Comparison of ENCODE assay signal across 8 cellular contexts in genomic region chr6:166956444-166957086, GRCh38. TPM values are rescaled to one million over a fixed set of nuclear protein-coding genes. Genes with fewer than 3 reads are reported as not detected.
DNase-seq lines count a peak whose midpoint lies in the region; ATAC-seq and TF ChIP-seq lines count a peak whose summit lies in the region.

Gene RNASET2, minus strand, starts transcription at chr6:166956550. Its CDS starts 368 bp downstream, at chr6:166956182.

- H3K27me3 Mint-ChIP-seq in naive B cell: peaks cover 0 to 4% (median 0%) of the 10 kb centered on the region in 3 donors

- TF ChIP-seq POLR2A in esophagus squamous epithelium (IDR thresholded peaks at IDR 0.05): peak in 2 of 4 donors; percentile 57 to 94

- intact Hi-C loops in esophagus squamous epithelium (cut with DNase I): no loop called here

- peak within 1 kb of the TSS; percentile 94 to 100 (median 96) for H3K4me3 Mint-ChIP-seq in naive B cell
- peak within 1 kb of the TSS; percentile 93 for H3K4me3 Mint-ChIP-seq in stimulated activated effector memory CD8-positive, alpha-beta T cell treated with anti-CD3 and anti-CD28 coated beads, Interleukin-12 subunit alpha, Interleukin-12 subunit beta, amount 100 ng/mL, for 72 hours

- no peaks in the 10 kb centered on the region for H3K27me3 ChIP-seq in esophagus squamous epithelium

- DNase-seq in DMS53 (lab: John Stamatoyannopoulos, UW) (peak; percentile 94), KBM-7 (peak; percentile 88), RKO (ENCODE audit: low spot score) (peak; percentile 88), activated T-helper 1 cell treated with Interleukin-2 at 50 U/mL for 16 hours (ENCODE audit: low read depth) (peak; percentile 98), esophagus squamous epithelium (lab: John Stamatoyannopoulos, UW) (peak; percentile 81), naive B cell (peak; percentile 98)
- DNase-seq in stimulated activated effector memory CD8-positive, alpha-beta T cell treated with anti-CD3 and anti-CD28 coated beads, Interleukin-12 subunit alpha, Interleukin-12 subunit beta, amount 100 ng/mL, for 72 hours (ENCODE audit: low spot score in 2 of 2): peak; percentile 100

- H3K4me1 Mint-ChIP-seq in naive B cell: peaks cover 69 to 83% (median 81%) of the 10 kb centered on the region in 3 donors
- peaks cover 73% of the 10 kb centered on the region for H3K4me1 Mint-ChIP-seq in stimulated activated effector memory CD8-positive, alpha-beta T cell treated with anti-CD3 and anti-CD28 coated beads, Interleukin-12 subunit alpha, Interleukin-12 subunit beta, amount 100 ng/mL, for 72 hours

- H3K36me3 ChIP-seq in esophagus squamous epithelium: peaks cover 0 to 12% (median 0%) of the 10 kb centered on the region in 3 donors

- 3% methylated on average over 12 of the region's 71 CpGs; no CpG with 5 or more reads in 1 of the 2 donors for WGBS in esophagus squamous epithelium, 2 donors

- peak within 1 kb of the TSS; percentile 99 to 100 (median 100) for H3K27ac Mint-ChIP-seq in naive B cell
- peak within 1 kb of the TSS; percentile 90 for H3K27ac Mint-ChIP-seq in stimulated activated effector memory CD8-positive, alpha-beta T cell treated with anti-CD3 and anti-CD28 coated beads, Interleukin-12 subunit alpha, Interleukin-12 subunit beta, amount 100 ng/mL, for 72 hours

- ATAC-seq in GM21717 (IDR thresholded peaks at IDR 0.05; ENCODE audit: unreplicated experiment) (peak; percentile 69), naive B cell (ENCODE audit: low read depth in 2 of 2) (peak; percentile 79 to 80)
- peak; percentile 91 for ATAC-seq in stimulated activated effector memory CD8-positive, alpha-beta T cell treated with anti-CD3 and anti-CD28 coated beads, Interleukin-12 subunit alpha, Interleukin-12 subunit beta, amount 100 ng/mL, for 72 hours

- peaks cover 0 to 8% of the 10 kb centered on the region in 2 donors for H3K36me3 Mint-ChIP-seq in naive B cell
- peaks cover 14% of the 10 kb centered on the region for H3K36me3 Mint-ChIP-seq in stimulated activated effector memory CD8-positive, alpha-beta T cell treated with anti-CD3 and anti-CD28 coated beads, Interleukin-12 subunit alpha, Interleukin-12 subunit beta, amount 100 ng/mL, for 72 hours

- H3K4me1 ChIP-seq in esophagus squamous epithelium: peaks cover 7 to 51% (median 9%) of the 10 kb centered on the region in 3 donors

- in situ Hi-C loops in KBM-7 (cut with MboI; ENCODE audit: low pct_unique_long_range_greater_than_20kb, low sequenced_read_pairs): no loop called here

- no peaks in the 10 kb centered on the region for H3K9me3 ChIP-seq in esophagus squamous epithelium

- H3K27ac ChIP-seq in esophagus squamous epithelium: peak within 1 kb of the TSS; percentile 85 to 93 (median 88)

- TF ChIP-seq CTCF in esophagus squamous epithelium (IDR thresholded peaks at IDR 0.05): no peak

- peak within 1 kb of the TSS; percentile 64 to 95 (median 94) for H3K4me3 ChIP-seq in esophagus squamous epithelium

- H3K9me3 Mint-ChIP-seq in naive B cell: peaks cover 0 to 3% (median 0%) of the 10 kb centered on the region in 7 donors
- H3K9me3 Mint-ChIP-seq in stimulated activated effector memory CD8-positive, alpha-beta T cell treated with anti-CD3 and anti-CD28 coated beads, Interleukin-12 subunit alpha, Interleukin-12 subunit beta, amount 100 ng/mL, for 72 hours: no peaks in the 10 kb centered on the region

RNA-seq across cellular contexts. Expression of gene RNASET2, which starts in this region (rescaled TPM):
- 10 to 100 TPM; 29.1 to 56.7 (median 41.2) TPM for total RNA-seq in esophagus squamous epithelium
- 100 to 1,000 TPM; 472 to 744 (median 534) TPM for polyA plus RNA-seq in naive B cell (ENCODE audit: low read depth in 6 of 6)

Comparison
In these comparisons a context has a peak if more than half of its experiments do, and no peak if none do; other contexts are left out.
1. Peak in every context shown above with its lines: DNase-seq, ATAC-seq, H3K4me3 ChIP-seq and H3K27ac ChIP-seq.